8 cellular contexts compared by ENCODE assay signal in the genomic region with DNA sequence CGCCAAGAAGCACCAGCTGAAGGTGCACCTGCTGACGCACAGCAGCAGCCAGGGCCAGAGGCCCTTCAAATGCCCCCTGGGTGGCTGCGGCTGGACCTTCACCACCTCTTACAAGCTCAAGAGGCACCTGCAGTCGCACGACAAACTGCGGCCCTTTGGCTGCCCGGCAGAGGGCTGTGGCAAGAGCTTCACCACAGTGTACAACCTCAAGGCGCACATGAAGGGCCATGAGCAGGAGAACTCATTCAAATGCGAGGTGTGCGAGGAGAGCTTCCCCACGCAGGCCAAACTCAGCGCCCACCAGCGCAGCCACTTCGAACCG. TPM values are rescaled to one million over a fixed set of nuclear protein-coding genes. Genes with fewer than 3 reads are reported as not detected.
A peak's percentile ranks its signal among the peaks of the same experiment; 100 is the strongest.
DNase-seq lines count a peak whose midpoint lies in the region; ATAC-seq and TF ChIP-seq lines count a peak whose summit lies in the region.
"Not testable (repeated sequence)": the region's sequence is repeated elsewhere in the genome, so short reads cannot be mapped to it uniquely, and the experiment has no call there.

No MANE protein-coding gene starts in this region.

- ATAC-seq in GM19035 (IDR thresholded peaks at IDR 0.05; ENCODE audit: unreplicated experiment) (peak; percentile 37), HG03045 (IDR thresholded peaks at IDR 0.05; ENCODE audit: unreplicated experiment) (peak; percentile 33), WTC11 (peak; percentile 77)

- not testable (repeated sequence) for H3K27me3 Mint-ChIP-seq in WTC11 (ENCODE audit: low read depth); dendritic cell treated with granulocyte-macrophage colony-stimulating factor and Interleukin-4, amounts not matched to agents 40 ng/mL and 50 ng/mL, for 4 days

- not testable (repeated sequence) for H3K36me3 Mint-ChIP-seq in WTC11
- H3K36me3 Mint-ChIP-seq in dendritic cell treated with granulocyte-macrophage colony-stimulating factor and Interleukin-4, amounts not matched to agents 40 ng/mL and 50 ng/mL, for 4 days (ENCODE audit: low read depth): peaks cover 20% of the 10 kb centered on the region

- peak overlapping the region; percentile 64 for H3K4me3 Mint-ChIP-seq in WTC11
- H3K4me3 Mint-ChIP-seq in dendritic cell treated with granulocyte-macrophage colony-stimulating factor and Interleukin-4, amounts not matched to agents 40 ng/mL and 50 ng/mL, for 4 days: peak overlapping the region; percentile 65

- peaks cover 43% of the 10 kb centered on the region for H4K20me1 ChIP-seq in BLaER1

- peaks cover 24% of the 10 kb centered on the region for H3K27me3 ChIP-seq in BLaER1
- H3K27me3 ChIP-seq in layer of hippocampus (ENCODE audit: control insufficient read depth, insufficient read depth, low read length): not testable (repeated sequence)

- not testable (repeated sequence) for TF ChIP-seq CTCF in WTC11 (IDR thresholded peaks at IDR 0.05)

- peak; percentile 8 for DNase-seq in NCI-H2029 treated with DMSO at 0.1 percent for 48 hours (lab: John Stamatoyannopoulos, UW)
- peak; percentile 42 for DNase-seq in WTC11 (ENCODE audit: low spot score)
- DNase-seq in skeletal muscle cell (ENCODE audit: low read depth): not testable (repeated sequence)

- H3K9me3 Mint-ChIP-seq in WTC11; dendritic cell treated with granulocyte-macrophage colony-stimulating factor and Interleukin-4, amounts not matched to agents 40 ng/mL and 50 ng/mL, for 4 days: not testable (repeated sequence)

- intact Hi-C loops in dendritic cell treated with granulocyte-macrophage colony-stimulating factor and Interleukin-4, amounts not matched to agents 40 ng/mL and 50 ng/mL, for 4 days (cut with micrococcal nuclease): loop anchor here (5.0 kb wide), 1 partner anchor 314 kb away; no protein-coding TSS in a partner anchor

- peaks cover 42% of the 10 kb centered on the region for H3K4me1 Mint-ChIP-seq in WTC11
- H3K4me1 Mint-ChIP-seq in dendritic cell treated with granulocyte-macrophage colony-stimulating factor and Interleukin-4, amounts not matched to agents 40 ng/mL and 50 ng/mL, for 4 days (ENCODE audit: low read depth): peaks cover 25% of the 10 kb centered on the region

- CTCF ChIA-PET in WTC11 (lab: Charles Lee): interaction anchor here (0.9 kb wide), 1 partner anchor 209 kb away, joined by 3 read pairs; no protein-coding TSS in a partner anchor

- H3K36me3 ChIP-seq in BLaER1: not testable (repeated sequence)

- peak overlapping the region; percentile 68 for H3K4me3 ChIP-seq in BLaER1
- peak overlapping the region; percentile 47 for H3K4me3 ChIP-seq in skeletal muscle cell (ENCODE audit: low read depth, low read length)

- H3K27ac ChIP-seq in BLaER1 (peak overlapping the region; percentile 87), layer of hippocampus (ENCODE audit: low read depth, low read length) (peak overlapping the region; percentile 46)

- POLR2A ChIA-PET in WTC11 (lab: Charles Lee): not testable (repeated sequence)

- not testable (repeated sequence) for H3K27ac Mint-ChIP-seq in WTC11; dendritic cell treated with granulocyte-macrophage colony-stimulating factor and Interleukin-4, amounts not matched to agents 40 ng/mL and 50 ng/mL, for 4 days

- H3K4me1 ChIP-seq in BLaER1: peaks cover 16% of the 10 kb centered on the region

- H3K9me3 ChIP-seq in BLaER1: not testable (repeated sequence)

- peak overlapping the region; percentile 84 for H3K9ac ChIP-seq in BLaER1

- H3K4me2 ChIP-seq in BLaER1: peak overlapping the region; percentile 68

TF ChIP-seq in WTC11, 78 proteins besides CTCF, POLR2A, EP300 and RAD21:
- TF ChIP-seq, protein P1, sequence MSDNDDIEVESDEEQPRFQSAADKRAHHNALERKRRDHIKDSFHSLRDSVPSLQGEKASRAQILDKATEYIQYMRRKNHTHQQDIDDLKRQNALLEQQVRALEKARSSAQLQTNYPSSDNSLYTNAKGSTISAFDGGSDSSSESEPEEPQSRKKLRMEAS (CRISPR knock-in tag; IDR thresholded peaks at IDR 0.05): peak; percentile 7; the same call in 1 of the 2 replicates

RNA-seq across cellular contexts. Expression of a gene that starts 1.0 kb away (rescaled TPM):
- 7.8 to 8.0 TPM (median 7.9 TPM) in 3 replicates for total RNA-seq in WTC11 (2021)
